ENCODE assay signal across 9 cellular contexts in the genomic region with DNA sequence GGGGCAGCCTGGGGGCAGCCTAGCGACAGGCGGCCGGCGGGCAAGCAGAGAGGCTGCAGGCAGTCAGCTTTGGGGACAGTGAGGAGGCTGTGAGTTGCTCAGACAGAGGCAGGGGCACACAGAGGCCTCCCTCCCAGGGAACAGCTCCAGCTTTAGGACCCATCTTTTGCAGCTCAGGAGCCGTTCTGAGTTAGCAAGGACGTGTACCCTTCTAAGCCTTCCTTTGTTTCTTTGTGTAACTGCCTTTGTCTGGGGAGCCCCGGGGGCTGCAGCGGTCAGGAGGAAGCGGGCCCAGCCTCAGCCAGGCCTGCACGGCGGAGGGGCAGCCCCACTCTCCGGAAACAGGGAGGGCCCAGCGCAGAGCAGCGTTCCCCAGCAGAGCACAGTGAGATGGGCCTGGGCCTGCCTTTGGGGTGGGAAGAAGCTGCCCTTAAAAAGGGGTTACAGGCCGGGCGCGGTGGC. TPM values are rescaled to one million over a fixed set of nuclear protein-coding genes. Genes with fewer than 3 reads are reported as not detected.
DNase-seq lines count a peak whose midpoint lies in the region; ATAC-seq and TF ChIP-seq lines count a peak whose summit lies in the region.
"Had no signal": no experiment of that assay in that cellular context is flagged by ENCODE, and none has a peak within 500 bp of the region (broad histone marks: within the 10 kb centered on the region; RNA-seq: fewer than 3 reads in every experiment).

No MANE protein-coding gene starts in this region.

- H3K27me3 ChIP-seq in iPS-20b (ENCODE audit: insufficient read depth, low read length) (no peaks in the 10 kb centered on the region), testis (no peaks in the 10 kb centered on the region), A673 (replicated peaks; ENCODE audit: insufficient read depth, low read depth, low read length, poor library complexity) (no peaks in the 10 kb centered on the region)

- TF ChIP-seq CTCF in testis (IDR thresholded peaks at IDR 0.05) (no peak), A673 (conservative IDR thresholded peaks at IDR 0.05; ENCODE audit: low read depth, low read length) (no peak)

- no peak for TF ChIP-seq POLR2A in testis (IDR thresholded peaks at IDR 0.05)

- H3K27ac ChIP-seq in iPS-20b (ENCODE audit: low read length), result no peak overlapping the region
- H3K27ac ChIP-seq in testis, result no peak overlapping the region
- H3K27ac ChIP-seq in A673 (ENCODE audit: low read depth, low read length, poor library complexity, severe bottlenecking), result no peak overlapping the region
- H3K27ac ChIP-seq: A549 had no signal

- H3K9me3 ChIP-seq in iPS-20b (ENCODE audit: insufficient read depth, low read depth, low read length) (peaks cover 5% of the 10 kb centered on the region; the same call in 1 of the 2 replicates), testis (no peaks in the 10 kb centered on the region), A673 (ENCODE audit: low read depth, low read length, poor library complexity, severe bottlenecking) (no peaks in the 10 kb centered on the region)
- H3K9me3 ChIP-seq: A549 had no signal

- H3K36me3 ChIP-seq in iPS-20b (ENCODE audit: insufficient read depth, low read depth, low read length) (no peaks in the 10 kb centered on the region), testis (ENCODE audit: low read depth, missing control alignments) (no peaks in the 10 kb centered on the region), A673 (ENCODE audit: insufficient read depth, low read length, poor library complexity, severe bottlenecking) (no peaks in the 10 kb centered on the region)

- H3K9ac ChIP-seq in iPS-20b (ENCODE audit: low read depth, low read length), result peak overlapping the region; percentile 63; the same call in 1 of the 2 replicates

- POLR2A ChIA-PET in A673 (lab: Charles Lee; ENCODE audit: low non-redundant PET), result no interaction called here

- no peak for ATAC-seq in stimulated activated naive CD8-positive, alpha-beta T cell treated with anti-CD3 and anti-CD28 coated beads, Interleukin-15, Interleukin-2, amounts not matched to agents 100 U/mL and 50 U/mL, for 24 hours
- ATAC-seq: A549 had no signal

- no peak overlapping the region for H3K4me3 ChIP-seq in iPS-20b (ENCODE audit: low read length)
- H3K4me3 ChIP-seq in testis, result peak overlapping the region in 1 of 2 donors; percentile 26
- no peak overlapping the region for H3K4me3 ChIP-seq in A673 (ENCODE audit: low read depth, low read length, poor library complexity, severe bottlenecking)
- H3K4me3 ChIP-seq: A549 had no signal

- intact Hi-C loops in testis (cut with DNase I; ENCODE audit: low total_unique reads), result no loop called here
- intact Hi-C loops in A673 (cut with micrococcal nuclease; ENCODE audit: unreplicated experiment), result no loop called here

- 58% methylated on average over 14 to 17 of the region's 17 CpGs for WGBS in testis, 2 donors

- peak; percentile 49 for DNase-seq in NCI-H2171 treated with DMSO at 0.1 percent for 48 hours (lab: John Stamatoyannopoulos, UW)
- DNase-seq in NCI-H2171 (lab: John Stamatoyannopoulos, UW), result no peak
- DNase-seq in SK-N-DZ (ENCODE audit: low spot score), result peak; percentile 56
- peak; percentile 9 for DNase-seq in stimulated activated naive CD8-positive, alpha-beta T cell treated with anti-CD3 and anti-CD28 coated beads, Interleukin-15, Interleukin-2, amounts not matched to agents 100 U/mL and 50 U/mL, for 24 hours
- no peak for DNase-seq in testis
- no peak for DNase-seq in A673 (ENCODE audit: low spot score)
- no peak for DNase-seq in cerebellar nuclear complex (lab: John Stamatoyannopoulos, UW)

- BruUV-seq in A673 (replicated peaks; lab: Mats Ljungman, UMichigan), result no TSS peak

- H3K4me1 ChIP-seq in iPS-20b (ENCODE audit: insufficient read depth, low read length), result peaks cover 8% of the 10 kb centered on the region; the same call in 1 of the 2 replicates
- peaks cover 5% of the 10 kb centered on the region for H3K4me1 ChIP-seq in testis
- H3K4me1 ChIP-seq in A673 (ENCODE audit: insufficient read depth, low read length, poor library complexity, severe bottlenecking), result peaks cover 3% of the 10 kb centered on the region
- H3K4me1 ChIP-seq: A549 had no signal

- CTCF ChIA-PET in A673 (lab: Charles Lee), result no interaction called here

RNA-seq across cellular contexts. Expression of a gene that starts 41.0 kb away (rescaled TPM):
- polyA plus RNA-seq in SK-N-DZ (2014; cell fraction: cytosol; rRNA removed), result 48.1 and 52.9 TPM in 2 replicates
- polyA plus RNA-seq in SK-N-DZ (2014; cell fraction: nucleus; rRNA removed), result 31.8 and 32.5 TPM in 2 replicates
- 10 to 100 TPM; 46.3 to 59.8 TPM for total RNA-seq in testis
- 23.6 TPM for polyA plus RNA-seq in testis (ENCODE audit: insufficient read depth, low read depth, low replicate concordance)
- total RNA-seq in A673 (2021), result 53.5 and 57.8 TPM in 2 replicates

Comparison
In these comparisons a context has a peak if more than half of its experiments do, and no peak if none do; other contexts are left out.
1. DNase-seq: peak in NCI-H2171 treated with DMSO at 0.1 percent for 48 hours (single experiment), SK-N-DZ (single experiment) and stimulated activated naive CD8-positive, alpha-beta T cell treated with anti-CD3 and anti-CD28 coated beads, Interleukin-15, Interleukin-2, amounts not matched to agents 100 U/mL and 50 U/mL, for 24 hours (single experiment); none in NCI-H2171 (single experiment), testis (single experiment), A673 (single experiment) and cerebellar nuclear complex (0 of 2).